ENCODE assay signal across 8 cellular contexts in the genomic region with DNA sequence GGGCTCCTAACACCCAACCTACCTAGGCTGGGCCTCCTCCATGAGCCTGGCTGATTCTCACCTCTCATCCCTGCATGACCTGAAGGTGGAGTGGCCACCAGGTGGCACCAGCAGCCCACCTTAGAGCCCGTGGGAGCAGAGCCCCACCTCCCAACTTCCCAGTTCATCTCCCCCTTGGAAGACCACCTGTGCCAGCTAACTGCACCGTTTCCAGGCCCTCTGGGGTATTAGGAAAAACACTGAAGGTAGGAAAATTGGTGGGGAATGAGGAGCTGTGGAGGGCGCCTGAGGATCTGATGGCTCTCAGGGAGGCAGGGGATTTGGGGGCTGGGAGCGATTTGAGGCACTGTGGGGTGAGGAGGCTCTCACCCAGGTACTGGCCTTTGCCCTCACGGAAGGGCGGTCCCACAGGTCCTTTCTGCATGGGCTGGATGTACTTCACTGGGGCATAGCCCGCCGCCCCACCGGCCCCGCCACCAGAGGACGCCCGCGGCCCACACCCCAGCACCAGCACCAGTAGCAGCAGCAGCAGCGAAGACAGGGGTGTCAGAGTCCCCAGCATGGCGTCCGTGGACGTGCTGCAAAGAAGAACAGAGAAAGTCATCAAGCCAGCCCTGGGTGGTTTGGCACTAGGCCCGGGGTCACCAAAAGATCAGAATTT. TPM values are rescaled to one million over a fixed set of nuclear protein-coding genes. Genes with fewer than 3 reads are reported as not detected.
DNase-seq lines count a peak whose midpoint lies in the region; ATAC-seq and TF ChIP-seq lines count a peak whose summit lies in the region.

No MANE protein-coding gene starts in this region.

- H2BK5ac ChIP-seq in mesenchymal stem cell (ENCODE audit: low read depth, low read length, poor library complexity, severe bottlenecking) = no peak overlapping the region

- H4K91ac ChIP-seq in mesenchymal stem cell (ENCODE audit: low read length) = no peak overlapping the region

- peak overlapping the region in 1 of 2 experiments; percentile 1 for H3K18ac ChIP-seq in mesenchymal stem cell (ENCODE audit: low read depth in 1 of 2, low read length in 2 of 2)

- H3K9me3 Mint-ChIP-seq in activated CD8-positive, alpha-beta T cell treated with anti-CD3 and anti-CD28 coated beads, Interleukin-2, amount 10 ng/mL, durations not matched to agents 7 days and 5 days (ENCODE audit: insufficient read depth) = no peaks in the 10 kb centered on the region

- H3K14ac ChIP-seq in mesenchymal stem cell (ENCODE audit: low read length in 2 of 2) = no peak overlapping the region

- H3K36me3 Mint-ChIP-seq in activated CD8-positive, alpha-beta T cell treated with anti-CD3 and anti-CD28 coated beads, Interleukin-2, amount 10 ng/mL, durations not matched to agents 7 days and 5 days (ENCODE audit: low read depth) = no peaks in the 10 kb centered on the region

- H2BK12ac ChIP-seq in mesenchymal stem cell (ENCODE audit: low read length in 2 of 2) = peak overlapping the region in 1 of 2 experiments; percentile 24

- POLR2A ChIA-PET in BJ (lab: Charles Lee) = interaction anchor here (1.1 kb wide), 1 partner anchor 34 kb away, joined by 3 read pairs; no protein-coding TSS in a partner anchor
- POLR2A ChIA-PET in activated CD8-positive, alpha-beta T cell treated with anti-CD3 and anti-CD28 coated beads, Interleukin-2, amount 10 ng/mL, durations not matched to agents 7 days and 5 days (lab: Charles Lee) = interaction anchor here (1.4 kb wide), 1 partner anchor 35 kb away, joined by 5 read pairs; no protein-coding TSS in a partner anchor

- no peak overlapping the region for H3K4ac ChIP-seq in mesenchymal stem cell (ENCODE audit: low read depth in 1 of 2, low read length in 2 of 2)

- H3K4me3 ChIP-seq in BJ (ENCODE audit: low read depth, low read length) (no peak overlapping the region), H7 (ENCODE audit: insufficient read depth, low read depth, low read length) (no peak overlapping the region), mesenchymal stem cell (ENCODE audit: insufficient read depth in 1 of 2, low read depth in 1 of 2, low read length in 2 of 2) (no peak overlapping the region)

- H3K9me3 ChIP-seq in mesenchymal stem cell (ENCODE audit: control insufficient read depth, low read length) = no peaks in the 10 kb centered on the region

- no peak overlapping the region for H2BK120ac ChIP-seq in mesenchymal stem cell (ENCODE audit: low read depth, low read length)

- 52% methylated on average over 17 of the region's 18 CpGs for WGBS in mesenchymal stem cell

- no peak for DNase-seq in BJ (ENCODE audit: low read depth)
- peak; percentile 96 for DNase-seq in H7
- peak; percentile 54 for DNase-seq in NCI-H526 treated with DMSO at 0.1 percent for 48 hours (lab: John Stamatoyannopoulos, UW)
- peak; percentile 83 for DNase-seq in activated CD8-positive, alpha-beta T cell treated with anti-CD3 and anti-CD28 coated beads, Interleukin-2, amount 10 ng/mL, durations not matched to agents 7 days and 5 days
- DNase-seq in effector CD8-positive, alpha-beta T cell (lab: John Stamatoyannopoulos, UW) = peak; percentile 72
- peak; percentile 72 for DNase-seq in mesenchymal stem cell
- peak; percentile 36 to 44 for DNase-seq in stimulated activated CD8-positive, alpha-beta memory T cell treated with anti-CD3 and anti-CD28 coated beads, Interleukin-15, amount 100 ng/mL, for 4 hours (ENCODE audit: low read depth in 2 of 2)

- H4K8ac ChIP-seq in mesenchymal stem cell (ENCODE audit: low read length) = peak overlapping the region; percentile 42

- peak; percentile 93 for ATAC-seq in activated CD8-positive, alpha-beta T cell treated with anti-CD3 and anti-CD28 coated beads, Interleukin-2, amount 10 ng/mL, durations not matched to agents 7 days and 5 days
- no peak for ATAC-seq in GM21526 (IDR thresholded peaks at IDR 0.05; ENCODE audit: low FRiP score, unreplicated experiment)

- H3K79me1 ChIP-seq in mesenchymal stem cell (replicated peaks; ENCODE audit: low read length, poor library complexity, severe bottlenecking) = peaks cover 2% of the 10 kb centered on the region

- H3K4me2 ChIP-seq in mesenchymal stem cell (ENCODE audit: low read length, poor library complexity, severe bottlenecking) = no peak overlapping the region

- peak; percentile 79 for TF ChIP-seq CTCF in BJ (IDR thresholded peaks at IDR 0.05; ENCODE audit: insufficient read depth, low read depth, low read length)

- peaks cover 5% of the 10 kb centered on the region; the same call in 1 of the 2 replicates for H3K36me3 ChIP-seq in BJ (ENCODE audit: control insufficient read depth, insufficient read depth, low read length)
- H3K36me3 ChIP-seq in H7 (replicated peaks; ENCODE audit: control insufficient read depth, insufficient read depth, low read length) = peaks cover 3% of the 10 kb centered on the region; the same call in 1 of the 2 replicates
- peaks cover 16 to 40% of the 10 kb centered on the region in 2 experiments for H3K36me3 ChIP-seq in mesenchymal stem cell (ENCODE audit: control insufficient read depth in 1 of 2, insufficient read depth in 2 of 2, low read depth in 1 of 2, low read length in 2 of 2)

- peaks cover 11% of the 10 kb centered on the region for H3K4me1 ChIP-seq in mesenchymal stem cell (ENCODE audit: control insufficient read depth, insufficient read depth, low read depth, low read length)

- no peak overlapping the region for H3K27ac ChIP-seq in mesenchymal stem cell (ENCODE audit: low read length, poor library complexity, severe bottlenecking)

- peaks cover 10% of the 10 kb centered on the region for H3K4me1 Mint-ChIP-seq in activated CD8-positive, alpha-beta T cell treated with anti-CD3 and anti-CD28 coated beads, Interleukin-2, amount 10 ng/mL, durations not matched to agents 7 days and 5 days (ENCODE audit: low read depth)

- H3K23ac ChIP-seq in mesenchymal stem cell (ENCODE audit: low read length in 2 of 2) = no peak overlapping the region

- peak overlapping the region; percentile 39 for H3K9ac ChIP-seq in mesenchymal stem cell (ENCODE audit: low read length)

- H3K27ac Mint-ChIP-seq in activated CD8-positive, alpha-beta T cell treated with anti-CD3 and anti-CD28 coated beads, Interleukin-2, amount 10 ng/mL, durations not matched to agents 7 days and 5 days = no peak overlapping the region

- H2AFZ ChIP-seq in mesenchymal stem cell (ENCODE audit: low read depth, low read length) = no peak overlapping the region

- H3K27me3 ChIP-seq in BJ (ENCODE audit: control insufficient read depth, insufficient read depth, low read length) (no peaks in the 10 kb centered on the region), H7 (ENCODE audit: control insufficient read depth, insufficient read depth, low read length) (no peaks in the 10 kb centered on the region), mesenchymal stem cell (ENCODE audit: control insufficient read depth in 1 of 2, insufficient read depth in 1 of 2, low read length in 2 of 2) (no peaks in the 10 kb centered on the region)

- peak overlapping the region; percentile 26 for H2BK15ac ChIP-seq in mesenchymal stem cell (ENCODE audit: low read depth, poor library complexity, severe bottlenecking)

- H3K4me3 Mint-ChIP-seq in activated CD8-positive, alpha-beta T cell treated with anti-CD3 and anti-CD28 coated beads, Interleukin-2, amount 10 ng/mL, durations not matched to agents 7 days and 5 days = no peak overlapping the region

- no peaks in the 10 kb centered on the region for H3K27me3 Mint-ChIP-seq in activated CD8-positive, alpha-beta T cell treated with anti-CD3 and anti-CD28 coated beads, Interleukin-2, amount 10 ng/mL, durations not matched to agents 7 days and 5 days (ENCODE audit: low read depth)

- H2AK5ac ChIP-seq in mesenchymal stem cell (ENCODE audit: low read length, severe bottlenecking) = peak overlapping the region; percentile 61

- CTCF ChIA-PET in BJ (lab: Yijun Ruan, JAX) = interaction anchor here (0.6 to 17.9 kb wide), 15 partner anchors 9 to 209 kb away, joined by 3 to 382 read pairs (median 4); a partner anchor contains a TSS
- CTCF ChIA-PET in activated CD8-positive, alpha-beta T cell treated with anti-CD3 and anti-CD28 coated beads, Interleukin-2, amount 10 ng/mL, durations not matched to agents 7 days and 5 days (lab: Charles Lee) = interaction anchor here (0.6 to 21.8 kb wide), 19 partner anchors 9 to 322 kb away, joined by 3 to 349 read pairs (median 4); a partner anchor contains a TSS

RNA-seq across cellular contexts. Expression of a gene that starts 11.1 kb away (rescaled TPM):
- polyA plus RNA-seq in BJ (2011; rRNA removed) = 30.0 and 46.4 TPM in 2 replicates
- polyA minus RNA-seq in BJ (2011; rRNA and poly(A)+ RNA removed) = 13.2 and 20.0 TPM in 2 replicates
- 112 and 116 TPM in 2 replicates for total RNA-seq in H7 (2014; rRNA removed; shearing (Covaris generic))
- total RNA-seq in activated CD8-positive, alpha-beta T cell treated with anti-CD3 and anti-CD28 coated beads, Interleukin-2, amount 10 ng/mL, durations not matched to agents 7 days and 5 days = 10 to 100 TPM; 36.0 to 36.7 TPM
- 15.5 TPM for polyA plus RNA-seq in mesenchymal stem cell (2013, experiment 1 of 2)
- polyA plus RNA-seq in mesenchymal stem cell (2013, experiment 2 of 2) = 16.6 TPM

RNA-seq across cellular contexts. Expression of a gene that starts 15.9 kb away (rescaled TPM):
- 0.10 and 0.16 TPM in 2 replicates for polyA plus RNA-seq in BJ (2011; rRNA removed)
- polyA minus RNA-seq in BJ (2011; rRNA and poly(A)+ RNA removed) = not detected in 2 replicates
- total RNA-seq in H7 (2014; rRNA removed; shearing (Covaris generic)) = 1.0 and 1.2 TPM in 2 replicates
- total RNA-seq in activated CD8-positive, alpha-beta T cell treated with anti-CD3 and anti-CD28 coated beads, Interleukin-2, amount 10 ng/mL, durations not matched to agents 7 days and 5 days = not detected
- 0.23 TPM for polyA plus RNA-seq in mesenchymal stem cell (2013, experiment 1 of 2)
- 0.29 TPM for polyA plus RNA-seq in mesenchymal stem cell (2013, experiment 2 of 2)

RNA-seq across cellular contexts. Expression of a gene that starts 25.2 kb away (rescaled TPM):
- 6.0 and 6.8 TPM in 2 replicates for polyA plus RNA-seq in BJ (2011; rRNA removed)
- 2.6 and 6.4 TPM in 2 replicates for polyA minus RNA-seq in BJ (2011; rRNA and poly(A)+ RNA removed)
- total RNA-seq in H7 (2014; rRNA removed; shearing (Covaris generic)) = 1.6 TPM in 2 replicates
- under 1 TPM in 1 of 2 experiments, not detected in 1; 0.08 TPM for total RNA-seq in activated CD8-positive, alpha-beta T cell treated with anti-CD3 and anti-CD28 coated beads, Interleukin-2, amount 10 ng/mL, durations not matched to agents 7 days and 5 days
- polyA plus RNA-seq in mesenchymal stem cell (2013, experiment 1 of 2) = 0.25 TPM
- 0.22 TPM for polyA plus RNA-seq in mesenchymal stem cell (2013, experiment 2 of 2)

RNA-seq across cellular contexts. Expression of a gene that starts 49.5 kb away (rescaled TPM):
- polyA plus RNA-seq in BJ (2011; rRNA removed) = 65.4 and 95.8 TPM in 2 replicates
- polyA minus RNA-seq in BJ (2011; rRNA and poly(A)+ RNA removed) = 13.6 and 19.6 TPM in 2 replicates
- 97.3 and 111 TPM in 2 replicates for total RNA-seq in H7 (2014; rRNA removed; shearing (Covaris generic))
- total RNA-seq in activated CD8-positive, alpha-beta T cell treated with anti-CD3 and anti-CD28 coated beads, Interleukin-2, amount 10 ng/mL, durations not matched to agents 7 days and 5 days = 10 to 100 TPM; 55.6 to 56.4 TPM
- 78.6 TPM for polyA plus RNA-seq in mesenchymal stem cell (2013, experiment 1 of 2)
- polyA plus RNA-seq in mesenchymal stem cell (2013, experiment 2 of 2) = 81.9 TPM

RNA-seq across cellular contexts. Expression of a gene that starts 56.1 kb away (rescaled TPM):
- polyA plus RNA-seq in BJ (2011; rRNA removed) = 20.7 and 33.7 TPM in 2 replicates
- polyA minus RNA-seq in BJ (2011; rRNA and poly(A)+ RNA removed) = 31.7 and 38.6 TPM in 2 replicates
- 146 TPM in 2 replicates for total RNA-seq in H7 (2014; rRNA removed; shearing (Covaris generic))
- 100 to 1,000 TPM; 235 to 245 TPM for total RNA-seq in activated CD8-positive, alpha-beta T cell treated with anti-CD3 and anti-CD28 coated beads, Interleukin-2, amount 10 ng/mL, durations not matched to agents 7 days and 5 days
- polyA plus RNA-seq in mesenchymal stem cell (2013, experiment 1 of 2) = 97.8 TPM
- polyA plus RNA-seq in mesenchymal stem cell (2013, experiment 2 of 2) = 97.8 TPM
